Comparison of ENCODE assay signal across 1 cellular context in genomic region chr10:72086466-72087391, GRCh38.
A peak's percentile ranks its signal among the peaks of the same experiment; 100 is the strongest.
TF ChIP-seq lines count a peak whose summit lies in the region.

No MANE protein-coding gene starts in this region.

TF ChIP-seq in HepG2, 621 proteins besides CTCF, POLR2A, EP300 and RAD21 (continued from another document and continues in another):
- no peak for TF ChIP-seq CBX1 (IDR thresholded peaks at IDR 0.05; ENCODE audit: low read depth)
- TF ChIP-seq ZBTB40 (IDR thresholded peaks at IDR 0.05): no peak
- no peak for TF ChIP-seq ZBTB40 (CRISPR knock-in tag; IDR thresholded peaks at IDR 0.05)
- no peak for TF ChIP-seq ZBTB34 (CRISPR knock-in tag; IDR thresholded peaks at IDR 0.05)
- no peak for TF ChIP-seq ZKSCAN5 (CRISPR knock-in tag; IDR thresholded peaks at IDR 0.05)
- TF ChIP-seq HINFP (CRISPR knock-in tag; IDR thresholded peaks at IDR 0.05; ENCODE audit: low read depth): no peak
- no peak for TF ChIP-seq NFATC3 (CRISPR knock-in tag; IDR thresholded peaks at IDR 0.05)
- no peak for TF ChIP-seq PLSCR1 (CRISPR knock-in tag; IDR thresholded peaks at IDR 0.05; ENCODE audit: borderline replicate concordance)
- no peak for TF ChIP-seq ZNF780A (CRISPR knock-in tag; IDR thresholded peaks at IDR 0.05)
- no peak for TF ChIP-seq PHF20 (CRISPR knock-in tag; IDR thresholded peaks at IDR 0.05)
- no peak for TF ChIP-seq ZNF7 (CRISPR knock-in tag; IDR thresholded peaks at IDR 0.05)
- TF ChIP-seq MTA3 (CRISPR knock-in tag; IDR thresholded peaks at IDR 0.05): no peak
- TF ChIP-seq EZH2 (conservative IDR thresholded peaks at IDR 0.05; ENCODE audit: low read depth, low read length): 0 out of 2 replicates have a peak, but pooled peaks have one; percentile 44
- no peak for TF ChIP-seq HCFC1 (IDR thresholded peaks at IDR 0.05; ENCODE audit: low read depth, low read length)
- 0 out of 2 replicates have a peak, but pooled peaks have one; percentile 23 for TF ChIP-seq ZSCAN22 (CRISPR knock-in tag; IDR thresholded peaks at IDR 0.05)
- no peak for TF ChIP-seq RELA (CRISPR knock-in tag; IDR thresholded peaks at IDR 0.05)
- no peak for TF ChIP-seq MIER2 (CRISPR knock-in tag; IDR thresholded peaks at IDR 0.05)
- no peak for TF ChIP-seq NFIB (CRISPR knock-in tag; IDR thresholded peaks at IDR 0.05; ENCODE audit: borderline replicate concordance)
- no peak for TF ChIP-seq JDP2 (CRISPR knock-in tag; IDR thresholded peaks at IDR 0.05; ENCODE audit: borderline replicate concordance)
- TF ChIP-seq FIP1L1 (IDR thresholded peaks at IDR 0.05; ENCODE audit: borderline replicate concordance, insufficient read depth, low read depth, low read length): no peak
- no peak for TF ChIP-seq ZNF781 (CRISPR knock-in tag; IDR thresholded peaks at IDR 0.05; ENCODE audit: borderline replicate concordance, not compliant biosample characterization)
- no peak for TF ChIP-seq FOXK1 (CRISPR knock-in tag; IDR thresholded peaks at IDR 0.05; ENCODE audit: borderline replicate concordance, low read depth)
- no peak for TF ChIP-seq PAF1 (CRISPR knock-in tag; IDR thresholded peaks at IDR 0.05)
- TF ChIP-seq ZNF335 (CRISPR knock-in tag; IDR thresholded peaks at IDR 0.05): peak; percentile 47; the same call in 1 of the 2 replicates
- TF ChIP-seq TOPORS (CRISPR knock-in tag; IDR thresholded peaks at IDR 0.05): no peak
- TF ChIP-seq FOSL2 (CRISPR knock-in tag; IDR thresholded peaks at IDR 0.05): no peak
- TF ChIP-seq ATF6 (CRISPR knock-in tag; conservative IDR thresholded peaks at IDR 0.05): no peak
- no peak for TF ChIP-seq ZNF207 (IDR thresholded peaks at IDR 0.05; ENCODE audit: borderline replicate concordance)
- no peak for TF ChIP-seq HMGXB3 (CRISPR knock-in tag; IDR thresholded peaks at IDR 0.05; ENCODE audit: borderline replicate concordance)
- TF ChIP-seq ZMYM2 (CRISPR knock-in tag; IDR thresholded peaks at IDR 0.05): no peak
- TF ChIP-seq FOXC1 (CRISPR knock-in tag; IDR thresholded peaks at IDR 0.05; ENCODE audit: borderline replicate concordance): no peak
- TF ChIP-seq ZNF232 (CRISPR knock-in tag; IDR thresholded peaks at IDR 0.05; ENCODE audit: borderline replicate concordance): no peak
- no peak for TF ChIP-seq ZBTB21 (CRISPR knock-in tag; IDR thresholded peaks at IDR 0.05)
- no peak for TF ChIP-seq THAP7 (CRISPR knock-in tag; IDR thresholded peaks at IDR 0.05)
